Comparison of ENCODE assay signal across 9 cellular contexts in genomic region chr6:135667694-135668455, GRCh38.
DNase-seq lines count a peak whose midpoint lies in the region; ATAC-seq and TF ChIP-seq lines count a peak whose summit lies in the region.
"Had no signal": no experiment of that assay in that cellular context is flagged by ENCODE, and none has a peak within 500 bp of the region (broad histone marks: within the 10 kb centered on the region; RNA-seq: fewer than 3 reads in every experiment).

No MANE protein-coding gene starts in this region.

- H3K36me3 ChIP-seq in heart left ventricle = no peaks in the 10 kb centered on the region
- no peaks in the 10 kb centered on the region for H3K36me3 ChIP-seq in MM.1S (replicated peaks; ENCODE audit: insufficient read depth, low read length)

- WGBS in H9 (ENCODE audit: extremely low coverage, insufficient read length, low lambda C conversion rate) = no CpG with 5 or more reads among the region's 12 CpGs
- 23 to 39% (median 26%) methylated on average over 12 of the region's 12 CpGs for WGBS in heart left ventricle, 4 donors

- no peaks in the 10 kb centered on the region for H3K27me3 Mint-ChIP-seq in H9 (ENCODE audit: low read depth)
- peaks cover 7% of the 10 kb centered on the region for H3K27me3 Mint-ChIP-seq in type B pancreatic cell

- ATAC-seq in heart left ventricle (peak in 3 of 4 donors; percentile 74 to 84 (median 78)), GM18502 (IDR thresholded peaks at IDR 0.05; ENCODE audit: poor library complexity, unreplicated experiment) (no peak)
- ATAC-seq: activated CD4-positive, CD25-positive, alpha-beta regulatory T cell treated with anti-CD3 and anti-CD28 coated beads, Interleukin-2, amount 50 U/mL, for 24 hours had no signal

- H4K5ac ChIP-seq in H9 (ENCODE audit: insufficient read length, low read depth, low read length) = no peak overlapping the region

- H4K8ac ChIP-seq in H9 (replicated peaks; ENCODE audit: insufficient read length, low read depth, low read length) = no peak overlapping the region

- no peaks in the 10 kb centered on the region for H3K27me3 ChIP-seq in H9 (ENCODE audit: insufficient read depth, low read length)
- H3K27me3 ChIP-seq in heart left ventricle = no peaks in the 10 kb centered on the region
- no peaks in the 10 kb centered on the region for H3K27me3 ChIP-seq in MM.1S (replicated peaks; ENCODE audit: insufficient read depth, low read length)

- no peaks in the 10 kb centered on the region for H3K4me1 ChIP-seq in H9 (ENCODE audit: insufficient read depth, low read length)
- H3K4me1 ChIP-seq in heart left ventricle = peaks cover 0 to 8% (median 3%) of the 10 kb centered on the region in 12 donors
- H3K4me1 ChIP-seq in MM.1S (ENCODE audit: low read length) = no peaks in the 10 kb centered on the region

- H3K4me1 Mint-ChIP-seq in H9 = peaks cover 3 to 4% of the 10 kb centered on the region in 2 experiments; a peak in 1 of 4 replicates
- peaks cover 8% of the 10 kb centered on the region for H3K4me1 Mint-ChIP-seq in type B pancreatic cell (ENCODE audit: unreplicated experiment)

- no peak for TF ChIP-seq POLR2A in heart left ventricle (IDR thresholded peaks at IDR 0.05)

- H3F3A ChIP-seq in MM.1S (ENCODE audit: insufficient read depth, low read length) = no peaks in the 10 kb centered on the region

- H3K9me2 ChIP-seq in MM.1S (replicated peaks; ENCODE audit: insufficient read depth, low read length) = no peaks in the 10 kb centered on the region

- H2BK12ac ChIP-seq in H9 (ENCODE audit: insufficient read length, low read depth, low read length) = no peak overlapping the region

- no peaks in the 10 kb centered on the region for H3K36me3 Mint-ChIP-seq in H9 (ENCODE audit: insufficient read depth in 1 of 3, low read depth in 3 of 3)
- no peaks in the 10 kb centered on the region for H3K36me3 Mint-ChIP-seq in type B pancreatic cell

- H2AK5ac ChIP-seq in H9 (ENCODE audit: insufficient read length, low read length) = no peak overlapping the region

- H4K20me1 ChIP-seq in H9 (ENCODE audit: control insufficient read depth, insufficient read depth, insufficient read length) (no peaks in the 10 kb centered on the region), MM.1S (ENCODE audit: insufficient read depth, low read length) (no peaks in the 10 kb centered on the region)

- no peak overlapping the region for H3K14ac ChIP-seq in H9 (ENCODE audit: insufficient read depth, low read length)

- no peak overlapping the region for H2BK120ac ChIP-seq in H9 (ENCODE audit: low read depth, low read length, poor library complexity, severe bottlenecking)

- H3K23me2 ChIP-seq in H9 (ENCODE audit: insufficient read length, low read depth, low read length, poor library complexity, severe bottlenecking) = no peaks in the 10 kb centered on the region

- H3K4ac ChIP-seq in H9 (ENCODE audit: low read depth, low read length) = no peak overlapping the region

- H2BK20ac ChIP-seq in H9 (ENCODE audit: low read depth, low read length, poor library complexity, severe bottlenecking) = no peak overlapping the region

- H3K27ac Mint-ChIP-seq in H9 (no peak overlapping the region; a peak in 1 of 7 replicates), type B pancreatic cell (no peak overlapping the region)

- no peaks in the 10 kb centered on the region for H3K79me1 ChIP-seq in H9 (ENCODE audit: insufficient read depth, low read depth, low read length, poor library complexity, severe bottlenecking)

- H2AFZ ChIP-seq in H9 (ENCODE audit: low read length) (peak overlapping the region; percentile 84), MM.1S (ENCODE audit: low read length) (no peak overlapping the region)

- no peak overlapping the region for H2BK15ac ChIP-seq in H9 (ENCODE audit: low read depth, low read length)

- peaks cover 0 to 3% of the 10 kb centered on the region in 2 experiments; a peak in 1 of 5 replicates for H3K9me3 Mint-ChIP-seq in H9
- H3K9me3 Mint-ChIP-seq in type B pancreatic cell = peaks cover 7% of the 10 kb centered on the region

- H2BK5ac ChIP-seq in H9 (ENCODE audit: insufficient read length, low read length) = no peak overlapping the region

- DNase-seq in H9 (peak; percentile 52), RPMI7951 (ENCODE audit: low read depth) (peak; percentile 89), heart left ventricle (peak in 4 of 5 donors; percentile 30 to 43 (median 32)), renal cortical epithelial cell (ENCODE audit: low read depth) (peak; percentile 75), GM10266 (ENCODE audit: extremely low spot score) (no peak), type B pancreatic cell (ENCODE audit: extremely low spot score, unreplicated experiment) (no peak), MM.1S (no peak)

- no peak overlapping the region for H3K27ac ChIP-seq in H9 (ENCODE audit: insufficient read length, low read depth, low read length)
- peak overlapping the region in 1 of 12 donors; percentile 52 for H3K27ac ChIP-seq in heart left ventricle
- no peak overlapping the region for H3K27ac ChIP-seq in MM.1S (ENCODE audit: low read length)

- H3K9ac ChIP-seq in H9 (ENCODE audit: extremely low read depth, insufficient read length, low read length) = no peak overlapping the region
- no peak overlapping the region for H3K9ac ChIP-seq in MM.1S (ENCODE audit: low read length)

- no peak overlapping the region for H3K56ac ChIP-seq in H9 (ENCODE audit: insufficient read length, low read depth, low read length)

- TF ChIP-seq CTCF in H9 (conservative IDR thresholded peaks at IDR 0.05) (no peak), heart left ventricle (IDR thresholded peaks at IDR 0.05) (no peak), GM10266 (IDR thresholded peaks at IDR 0.05; ENCODE audit: control insufficient read depth, insufficient read depth, low read depth, missing control alignments) (no peak), type B pancreatic cell (conservative IDR thresholded peaks at IDR 0.05) (no peak), MM.1S (IDR thresholded peaks at IDR 0.05; ENCODE audit: low read length) (no peak)

- intact Hi-C loops in heart left ventricle (cut with DNase I) = loop anchor here in 2 of 10 donors (2.0 to 10.0 kb wide), 2 partner anchors 75 to 113 kb away; no protein-coding TSS in a partner anchor

- H3K4me2 ChIP-seq in H9 (ENCODE audit: insufficient read depth, insufficient read length, low read length) (peak overlapping the region; percentile 36), MM.1S (ENCODE audit: low read depth, low read length) (no peak overlapping the region)

- no peaks in the 10 kb centered on the region for H3K9me3 ChIP-seq in H9 (ENCODE audit: control insufficient read depth, low read depth, low read length)
- peaks cover 0 to 17% (median 0%) of the 10 kb centered on the region in 12 donors for H3K9me3 ChIP-seq in heart left ventricle
- no peaks in the 10 kb centered on the region for H3K9me3 ChIP-seq in MM.1S (replicated peaks; ENCODE audit: insufficient read depth, low read length)

- peak overlapping the region in 8 of 12 donors; percentile 2 to 36 (median 22) for H3K4me3 ChIP-seq in heart left ventricle
- H3K4me3 ChIP-seq in MM.1S (ENCODE audit: low read length) = no peak overlapping the region

- H3K23ac ChIP-seq in H9 (ENCODE audit: insufficient read length, low read depth, low read length) = no peak overlapping the region

- no peak overlapping the region for H3T11ph ChIP-seq in H9 (ENCODE audit: low read length)

- H3K4me3 Mint-ChIP-seq in H9 (peak overlapping the region in 1 of 2 experiments; percentile 10; a peak in 1 of 5 replicates), type B pancreatic cell (no peak overlapping the region)

- H3K18ac ChIP-seq in H9 (ENCODE audit: insufficient read length, low read depth, low read length) = no peak overlapping the region

- no peaks in the 10 kb centered on the region for H3K79me2 ChIP-seq in H9 (ENCODE audit: insufficient read depth, low read length)
- H3K79me2 ChIP-seq in MM.1S (ENCODE audit: low read length) = no peaks in the 10 kb centered on the region

- H4K91ac ChIP-seq in H9 (ENCODE audit: insufficient read length, low read depth, low read length) = no peak overlapping the region

Comparison
In these comparisons a context has a peak if more than half of its experiments do, and no peak if none do; other contexts are left out.
1. DNase-seq: peak in H9 (single experiment), RPMI7951 (single experiment), heart left ventricle (4 of 5) and renal cortical epithelial cell (single experiment); none in GM10266 (single experiment), type B pancreatic cell (single experiment) and MM.1S (single experiment).